24 cellular contexts compared by ENCODE assay signal in the genomic region with DNA sequence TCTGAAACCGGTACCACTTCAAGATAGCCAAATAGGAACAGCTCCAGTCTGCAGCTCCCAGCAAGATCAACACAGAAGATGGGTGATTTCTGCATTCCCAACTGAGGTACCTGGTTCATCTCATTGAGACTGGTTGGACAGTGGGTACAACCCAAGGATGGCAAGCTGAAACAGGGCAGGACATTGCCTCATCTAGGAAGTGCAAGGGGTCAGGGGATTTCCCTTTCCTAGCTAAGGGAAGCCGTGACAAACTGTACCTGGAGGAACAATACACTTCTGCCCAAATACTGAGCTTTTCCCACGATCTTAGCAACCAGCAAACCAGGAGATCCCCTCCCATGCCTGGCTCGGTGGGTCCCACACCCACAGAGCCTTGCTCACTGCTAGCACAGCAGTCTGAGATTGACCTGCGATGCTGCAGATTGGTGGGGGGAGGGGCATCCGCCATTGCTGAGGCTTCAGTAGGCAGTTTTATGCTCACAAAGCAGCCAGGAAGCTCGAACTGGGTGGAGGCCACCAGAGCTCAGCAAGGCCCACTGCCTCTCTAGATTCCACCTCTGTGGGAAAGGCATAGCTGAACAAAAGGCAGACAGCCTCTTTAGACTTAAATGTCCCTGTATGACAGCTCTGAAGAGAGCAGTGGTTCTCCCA.
"Had no signal": no experiment of that assay in that cellular context is flagged by ENCODE, and none has a peak within 500 bp of the region (broad histone marks: within the 10 kb centered on the region; RNA-seq: fewer than 3 reads in every experiment).

No MANE protein-coding gene starts in this region.

- H3K36me3 ChIP-seq: colonic mucosa, left lung, ovary, spleen, tibial artery had no signal

- H3K27me3 ChIP-seq: colonic mucosa, left lung, ovary, testis, tibial artery had no signal

- FAIRE-seq: endothelial cell of umbilical vein, frontal cortex, kidney had no signal

- DNase-seq: colonic mucosa; effector CD8-positive, alpha-beta T cell; erythroblast; hypothalamus; kidney; left lung; mesendoderm; midbrain; naive thymus-derived CD4-positive, alpha-beta T cell; occipital lobe; ovary; posterior cingulate gyrus; psoas muscle; right cardiac atrium; spleen; stimulated activated CD4-positive, alpha-beta T cell treated with anti-CD3 and anti-CD28 coated beads, Interleukin-4, amount 100 ng/mL, for 4 hours; stimulated activated naive CD8-positive, alpha-beta T cell treated with anti-CD3 and anti-CD28 coated beads, Interleukin-15, Interleukin-2, amounts not matched to agents 100 U/mL and 50 U/mL, for 24 hours; substantia nigra; testis; tibial artery had no signal

- H3K9me3 ChIP-seq: colonic mucosa, ovary, psoas muscle, testis had no signal

- H3K4me3 ChIP-seq: colonic mucosa, left lung, ovary, psoas muscle, skin epidermis, spleen, testis, tibial artery had no signal

- H3K27ac ChIP-seq: colonic mucosa, left lung, ovary, psoas muscle, skin epidermis, spleen, testis, tibial artery had no signal

- H3K4me1 ChIP-seq: colonic mucosa, left lung, psoas muscle, spleen, testis, tibial artery had no signal

- ATAC-seq: left lung; naive thymus-derived CD4-positive, alpha-beta T cell; psoas muscle; right cardiac atrium; stimulated activated memory B cell treated with anti-CD40 and anti-IgM and Interleukin-4, amounts not matched to agents 10 μg/mL and 1 μg/mL and 100 μg/mL, for 72 hours; stimulated activated naive CD8-positive, alpha-beta T cell treated with anti-CD3 and anti-CD28 coated beads, Interleukin-15, Interleukin-2, amounts not matched to agents 100 U/mL and 50 U/mL, for 24 hours had no signal
